Comparison of ENCODE assay signal across 8 cellular contexts in the genomic region with DNA sequence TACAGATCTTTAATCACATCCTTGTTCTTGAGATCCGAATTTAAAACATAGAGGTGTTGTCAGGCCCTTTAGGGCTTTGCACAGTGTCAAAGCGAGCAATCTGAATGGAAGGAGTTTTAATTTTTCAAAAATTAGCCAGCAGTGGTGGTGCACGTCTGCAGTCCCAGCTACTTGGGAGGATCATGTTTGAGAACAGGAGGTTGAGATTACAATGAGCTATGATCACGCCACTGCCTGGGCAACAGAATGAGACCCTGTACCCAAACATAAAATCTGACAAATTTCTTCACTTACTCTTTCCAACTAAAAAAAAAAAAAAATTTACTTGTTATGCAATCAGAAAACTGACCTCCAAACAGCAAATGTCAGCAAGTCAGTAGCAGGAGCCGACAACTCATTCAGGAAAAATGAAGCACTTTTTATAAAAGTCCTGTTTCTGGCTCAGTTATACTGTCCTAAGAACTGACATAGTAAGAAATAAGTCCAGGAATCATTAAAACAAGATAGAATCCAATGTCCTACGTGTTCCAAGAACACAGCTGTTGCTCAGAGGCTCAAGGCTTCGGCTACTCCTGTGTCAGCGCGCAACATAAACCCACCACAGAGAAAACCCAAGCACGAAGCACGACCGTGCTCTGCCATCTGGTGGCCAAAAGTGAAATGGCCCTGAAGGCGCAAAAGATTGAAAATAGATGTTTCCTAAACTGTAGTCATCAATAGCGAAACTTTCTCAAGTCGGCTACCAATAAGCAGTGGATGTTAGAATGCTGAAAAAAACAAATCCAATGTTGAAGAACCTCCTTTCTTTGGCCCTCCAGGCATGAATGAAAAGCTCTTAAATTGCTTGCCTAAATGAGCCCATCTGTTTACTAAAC.
A peak's percentile ranks its signal among the peaks of the same experiment; 100 is the strongest.
DNase-seq lines count a peak whose midpoint lies in the region; ATAC-seq, FAIRE-seq and TF ChIP-seq lines count a peak whose summit lies in the region.

No MANE protein-coding gene starts in this region.

- peak; percentile 91 for ATAC-seq in HG02759 (IDR thresholded peaks at IDR 0.05; ENCODE audit: unreplicated experiment)

- FAIRE-seq in kidney (lab: Jason Lieb, UNC), result peak; percentile 42

- H3K9me3 Mint-ChIP-seq in MCF 10A (ENCODE audit: unreplicated experiment), result peaks cover 9% of the 10 kb centered on the region

- intact Hi-C loops in MCF 10A (cut with micrococcal nuclease), result loop anchor here (1.0 to 5.0 kb wide), 6 partner anchors 46 to 1923 kb away; no protein-coding TSS in a partner anchor
- intact Hi-C loops in kidney (cut with DNase I), result no loop called here

- CTCF ChIA-PET in MCF 10A (lab: Yijun Ruan, JAX), result interaction anchor here (0.5 to 5.5 kb wide), 66 partner anchors 10 to 1925 kb away, joined by 3 to 50 read pairs (median 3); partner anchors contain the start of gene NRP2

- H3K27me3 Mint-ChIP-seq in MCF 10A (ENCODE audit: insufficient read depth, unreplicated experiment), result no peaks in the 10 kb centered on the region

- H3K27ac ChIP-seq in 22Rv1, result no peak overlapping the region
- H3K27ac ChIP-seq in kidney (ENCODE audit: low read depth in 2 of 2, low read length in 2 of 2), result no peak overlapping the region

- peak overlapping the region in 1 of 2 donors; percentile 27 for H3K9ac ChIP-seq in kidney (ENCODE audit: low read length in 2 of 2)

- no peak overlapping the region for H3K4me3 ChIP-seq in GM12875 (ENCODE audit: low read depth, low read length)
- peak overlapping the region in 1 of 2 donors; percentile 32 for H3K4me3 ChIP-seq in kidney (ENCODE audit: low read length in 2 of 2)

- no peaks in the 10 kb centered on the region for H3K4me1 ChIP-seq in kidney (ENCODE audit: control insufficient read depth in 1 of 2, insufficient read depth in 1 of 2, low read depth in 1 of 2, low read length in 2 of 2)

- no peaks in the 10 kb centered on the region for H3K36me3 Mint-ChIP-seq in MCF 10A (ENCODE audit: insufficient read depth, unreplicated experiment)

- peaks cover 14% of the 10 kb centered on the region for H3K4me1 Mint-ChIP-seq in MCF 10A (ENCODE audit: insufficient read depth, unreplicated experiment)

- BruUV-seq in MCF 10A (replicated peaks; lab: Mats Ljungman, UMichigan), result no TSS peak

- no peak overlapping the region for H3K4me3 Mint-ChIP-seq in MCF 10A (ENCODE audit: unreplicated experiment)

- H3K27ac Mint-ChIP-seq in MCF 10A (ENCODE audit: low read depth, unreplicated experiment), result no peak overlapping the region

- DNase-seq in NCI-H1694 treated with DMSO at 0.1 percent for 48 hours (lab: John Stamatoyannopoulos, UW) (peak; percentile 54), UCSD-AML1 (lab: John Stamatoyannopoulos, UW; ENCODE audit: unreplicated experiment) (peak; percentile 39), MCF 10A (ENCODE audit: unreplicated experiment) (peak; percentile 62), kidney (no peak)
- peak; percentile 36 to 40 for DNase-seq in stimulated activated CD4-positive, alpha-beta T cell treated with anti-CD3 and anti-CD28 coated beads, Interleukin-1b, Interleukin-23, amount 100 ng/mL, for 4 hours (ENCODE audit: low read depth in 2 of 2)

- no peaks in the 10 kb centered on the region for H3K9me3 ChIP-seq in kidney (ENCODE audit: control insufficient read depth in 1 of 2, low read length in 2 of 2)

- TF ChIP-seq CTCF in 22Rv1 (IDR thresholded peaks at IDR 0.05), result peak; percentile 94
- TF ChIP-seq CTCF in GM12875 (IDR thresholded peaks at IDR 0.05; ENCODE audit: borderline replicate concordance, insufficient read depth, low read depth, low read length), result peak; percentile 92
- peak; percentile 79 for TF ChIP-seq CTCF in MCF 10A (IDR thresholded peaks at IDR 0.05; ENCODE audit: unreplicated experiment)
- TF ChIP-seq CTCF in kidney (IDR thresholded peaks at IDR 0.05; ENCODE audit: borderline replicate concordance, extremely low read depth, insufficient read depth), result peak; percentile 92

- no peaks in the 10 kb centered on the region for H3K36me3 ChIP-seq in kidney (ENCODE audit: control insufficient read depth in 1 of 2, insufficient read depth in 2 of 2, low read length in 2 of 2)

- POLR2A ChIA-PET in MCF 10A (lab: Yijun Ruan, JAX), result interaction anchor here (0.7 to 1.1 kb wide), 3 partner anchors 90 to 1925 kb away, joined by 3 to 4 read pairs (median 4); no protein-coding TSS in a partner anchor
